ENCODE assay signal across 30 cellular contexts in genomic region chr7:116195451-116195850, GRCh38. TPM values are rescaled to one million over a fixed set of nuclear protein-coding genes. Genes with fewer than 3 reads are reported as not detected.
A peak's percentile ranks its signal among the peaks of the same experiment; 100 is the strongest.
DNase-seq lines count a peak whose midpoint lies in the region; ATAC-seq, FAIRE-seq and TF ChIP-seq lines count a peak whose summit lies in the region.
"Had no signal": no experiment of that assay in that cellular context is flagged by ENCODE, and none has a peak within 500 bp of the region (broad histone marks: within the 10 kb centered on the region; RNA-seq: fewer than 3 reads in every experiment).

No MANE protein-coding gene starts in this region.

- H3K27me3 ChIP-seq in RWPE2 (ENCODE audit: insufficient read depth, poor library complexity, severe bottlenecking) (no peaks in the 10 kb centered on the region), mesenchymal stem cell (ENCODE audit: control insufficient read depth in 1 of 2, insufficient read depth in 1 of 2, low read length in 2 of 2) (no peaks in the 10 kb centered on the region), small intestine (ENCODE audit: control insufficient read depth in 2 of 2, insufficient read depth in 2 of 2, low read length in 2 of 2) (no peaks in the 10 kb centered on the region)
- H3K27me3 ChIP-seq: body of pancreas, gastrocnemius medialis had no signal

- ATAC-seq in RWPE2 (ENCODE audit: low read depth) (peak; percentile 62; the same call in 1 of the 3 replicates), GM21737 (IDR thresholded peaks at IDR 0.05; ENCODE audit: unreplicated experiment) (no peak)
- ATAC-seq: body of pancreas, gastrocnemius medialis, GM12878, natural killer cell, T-helper 17 cell had no signal

- no peaks in the 10 kb centered on the region for H3K4me1 ChIP-seq in RWPE2 (ENCODE audit: insufficient read depth, poor library complexity, severe bottlenecking)
- no peaks in the 10 kb centered on the region for H3K4me1 ChIP-seq in mesenchymal stem cell (ENCODE audit: control insufficient read depth, insufficient read depth, low read depth, low read length)
- H3K4me1 ChIP-seq in small intestine (ENCODE audit: control insufficient read depth in 2 of 2, insufficient read depth in 1 of 2, low read depth in 1 of 2, low read length in 1 of 2), result no peaks in the 10 kb centered on the region
- H3K4me1 ChIP-seq: body of pancreas, gastrocnemius medialis had no signal

- no peak overlapping the region for H2BK12ac ChIP-seq in mesenchymal stem cell (ENCODE audit: low read length in 2 of 2)

- no peak overlapping the region for H2BK5ac ChIP-seq in mesenchymal stem cell (ENCODE audit: low read depth, low read length, poor library complexity, severe bottlenecking)

- H3K23ac ChIP-seq in mesenchymal stem cell (ENCODE audit: low read length in 2 of 2), result no peak overlapping the region

- H3K9me3 ChIP-seq in RWPE2 (ENCODE audit: severe bottlenecking) (no peaks in the 10 kb centered on the region), mesenchymal stem cell (ENCODE audit: control insufficient read depth, low read length) (no peaks in the 10 kb centered on the region), small intestine (ENCODE audit: control insufficient read depth, low read depth) (no peaks in the 10 kb centered on the region)
- H3K9me3 ChIP-seq: body of pancreas, gastrocnemius medialis, thoracic aorta had no signal

- H2BK120ac ChIP-seq in mesenchymal stem cell (ENCODE audit: low read depth, low read length), result no peak overlapping the region

- no peaks in the 10 kb centered on the region for H3K79me1 ChIP-seq in mesenchymal stem cell (replicated peaks; ENCODE audit: low read length, poor library complexity, severe bottlenecking)

- no peak overlapping the region for H4K8ac ChIP-seq in mesenchymal stem cell (ENCODE audit: low read length)

- peak overlapping the region; percentile 3 for H3K9ac ChIP-seq in mesenchymal stem cell (ENCODE audit: low read length)
- H3K9ac ChIP-seq: KMS-11 had no signal

- H3K4me3 ChIP-seq in RWPE2 (ENCODE audit: severe bottlenecking) (no peak overlapping the region), epithelial cell of esophagus (ENCODE audit: low read length) (no peak overlapping the region), mesenchymal stem cell (ENCODE audit: insufficient read depth in 1 of 2, low read depth in 1 of 2, low read length in 2 of 2) (no peak overlapping the region), small intestine (ENCODE audit: low read depth in 1 of 2, low read length in 2 of 2) (no peak overlapping the region)
- H3K4me3 ChIP-seq: body of pancreas, gastrocnemius medialis, GM12878, SK-N-MC, thoracic aorta had no signal

- no peak overlapping the region for H4K91ac ChIP-seq in mesenchymal stem cell (ENCODE audit: low read length)

- no peak overlapping the region for H2AK5ac ChIP-seq in mesenchymal stem cell (ENCODE audit: low read length, severe bottlenecking)

- no peak overlapping the region for H3K4me2 ChIP-seq in mesenchymal stem cell (ENCODE audit: low read length, poor library complexity, severe bottlenecking)
- H3K4me2 ChIP-seq: KMS-11 had no signal

- no peak overlapping the region for H2BK15ac ChIP-seq in mesenchymal stem cell (ENCODE audit: low read depth, poor library complexity, severe bottlenecking)

- H3K27ac ChIP-seq in RWPE2 (ENCODE audit: poor library complexity, severe bottlenecking) (no peak overlapping the region), mesenchymal stem cell (ENCODE audit: low read length, poor library complexity, severe bottlenecking) (no peak overlapping the region), small intestine (ENCODE audit: low read depth in 1 of 2, low read length in 1 of 2) (no peak overlapping the region)
- H3K27ac ChIP-seq: body of pancreas, C4-2B, gastrocnemius medialis, KMS-11, RWPE1, SK-N-MC had no signal

- no peak for TF ChIP-seq POLR2A in H54 (IDR thresholded peaks at IDR 0.05; ENCODE audit: low read depth, low read length)

- no peak overlapping the region for H3K18ac ChIP-seq in mesenchymal stem cell (ENCODE audit: low read depth in 1 of 2, low read length in 2 of 2)

- FAIRE-seq in H54 (lab: Jason Lieb, UNC) (peak; percentile 69), small intestine (lab: Jason Lieb, UNC) (no peak)
- FAIRE-seq: GM12878, urothelium cell line had no signal

- TF ChIP-seq CTCF in RWPE2 (IDR thresholded peaks at IDR 0.05; ENCODE audit: poor library complexity, severe bottlenecking), result no peak
- TF ChIP-seq CTCF in epithelial cell of esophagus (IDR thresholded peaks at IDR 0.05; ENCODE audit: insufficient read depth, low read depth, low read length, missing control alignments), result no peak

- no peak for DNase-seq in H54 (ENCODE audit: insufficient read length, low spot score)
- no peak for DNase-seq in RWPE2 (ENCODE audit: low spot score)
- peak; percentile 88 for DNase-seq in epithelial cell of esophagus (ENCODE audit: low read depth)
- DNase-seq in mesenchymal stem cell, result no peak
- no peak for DNase-seq in small intestine
- no peak for DNase-seq in activated CD8-positive, alpha-beta memory T cell treated with anti-CD3 and anti-CD28 coated beads for 24 hours
- DNase-seq: activated CD4-positive, alpha-beta T cell treated with anti-CD3 and anti-CD28 coated beads for 1 hour; activated gamma-delta T cell treated with Interleukin-2 at 50 U/mL for 16 hours; activated T-cell treated with anti-CD3 and anti-CD28 coated beads, Interleukin-2, amount 50 U/mL, for 1 hour; body of pancreas; DND-41; effector CD8-positive, alpha-beta T cell; gastrocnemius medialis; H9; hypothalamus; immature natural killer cell; natural killer cell; NCI-H1417 treated with DMSO at 0.1 percent for 48 hours; NCI-H446 treated with DMSO at 0.1 percent for 48 hours; NCI-H82; occipital lobe; T-helper 17 cell had no signal

- no peak overlapping the region for H3K14ac ChIP-seq in mesenchymal stem cell (ENCODE audit: low read length in 2 of 2)

- no peak overlapping the region for H2AFZ ChIP-seq in mesenchymal stem cell (ENCODE audit: low read depth, low read length)

- H3K4ac ChIP-seq in mesenchymal stem cell (ENCODE audit: low read depth in 1 of 2, low read length in 2 of 2), result no peak overlapping the region

- no CpG with 5 or more reads among the region's 1 CpG for WGBS in mesenchymal stem cell
- 91 to 94% (median 91%) methylated on average over 1 of the region's 1 CpG for WGBS in small intestine, 3 donors

- H3K36me3 ChIP-seq in RWPE2 (ENCODE audit: low read depth) (no peaks in the 10 kb centered on the region), mesenchymal stem cell (ENCODE audit: control insufficient read depth in 1 of 2, insufficient read depth in 2 of 2, low read depth in 1 of 2, low read length in 2 of 2) (no peaks in the 10 kb centered on the region), small intestine (ENCODE audit: control insufficient read depth in 2 of 2, insufficient read depth in 2 of 2, low read length in 2 of 2) (no peaks in the 10 kb centered on the region)
- H3K36me3 ChIP-seq: gastrocnemius medialis, thoracic aorta had no signal

RNA-seq across cellular contexts. Expression of gene TES, which starts 14.9 kb away (rescaled TPM):
- polyA plus RNA-seq in mesenchymal stem cell (2013, experiment 1 of 2), result 47.6 TPM
- polyA plus RNA-seq in mesenchymal stem cell (2013, experiment 2 of 2), result 50.2 TPM
- polyA plus RNA-seq in small intestine, result 10 to 100 TPM; 43.2 to 69.7 (median 60.8) TPM
